In the genomic region with DNA sequence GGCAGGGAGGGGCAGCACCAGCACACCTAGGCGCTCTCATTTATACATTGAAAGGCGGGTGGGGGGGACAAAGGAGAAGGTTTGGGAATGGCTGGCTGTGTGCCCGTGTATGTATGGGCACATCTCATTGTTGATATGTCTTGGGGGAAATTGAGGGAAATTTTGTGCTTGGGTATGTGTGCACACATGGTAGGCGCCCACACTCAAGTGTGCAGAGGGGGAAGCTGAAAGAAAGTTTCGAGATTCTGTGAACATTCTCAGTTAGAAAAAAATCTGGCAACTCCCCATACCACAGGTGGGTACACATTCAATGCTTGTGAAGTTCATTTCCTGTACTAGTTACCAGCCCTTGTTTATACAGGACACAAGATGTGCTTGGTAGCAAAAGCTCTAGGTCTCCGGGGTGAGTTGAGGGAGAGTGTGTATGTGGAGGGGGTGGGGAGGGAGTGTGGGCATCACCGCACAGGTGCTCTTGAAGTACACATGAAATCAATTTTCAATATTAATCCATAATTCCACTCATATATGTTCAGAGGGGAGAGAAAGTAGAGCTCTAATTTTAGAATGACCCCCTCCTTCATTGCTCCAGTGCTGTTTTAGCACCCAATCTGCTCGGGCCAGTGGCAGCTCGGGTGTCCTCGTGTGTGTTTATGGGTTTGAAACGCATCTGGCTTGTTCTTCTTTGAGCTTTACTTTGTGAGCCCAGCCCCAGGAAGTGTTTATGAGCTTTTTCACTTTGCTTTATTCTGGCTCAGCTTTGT, we compare ENCODE assay signal across 1 cellular context.
TF ChIP-seq lines count a peak whose summit lies in the region.

No MANE protein-coding gene starts in this region.

TF ChIP-seq in GM12878, 131 proteins besides CTCF, POLR2A, EP300 and RAD21 (continued from another document):
- TF ChIP-seq, protein P1, sequence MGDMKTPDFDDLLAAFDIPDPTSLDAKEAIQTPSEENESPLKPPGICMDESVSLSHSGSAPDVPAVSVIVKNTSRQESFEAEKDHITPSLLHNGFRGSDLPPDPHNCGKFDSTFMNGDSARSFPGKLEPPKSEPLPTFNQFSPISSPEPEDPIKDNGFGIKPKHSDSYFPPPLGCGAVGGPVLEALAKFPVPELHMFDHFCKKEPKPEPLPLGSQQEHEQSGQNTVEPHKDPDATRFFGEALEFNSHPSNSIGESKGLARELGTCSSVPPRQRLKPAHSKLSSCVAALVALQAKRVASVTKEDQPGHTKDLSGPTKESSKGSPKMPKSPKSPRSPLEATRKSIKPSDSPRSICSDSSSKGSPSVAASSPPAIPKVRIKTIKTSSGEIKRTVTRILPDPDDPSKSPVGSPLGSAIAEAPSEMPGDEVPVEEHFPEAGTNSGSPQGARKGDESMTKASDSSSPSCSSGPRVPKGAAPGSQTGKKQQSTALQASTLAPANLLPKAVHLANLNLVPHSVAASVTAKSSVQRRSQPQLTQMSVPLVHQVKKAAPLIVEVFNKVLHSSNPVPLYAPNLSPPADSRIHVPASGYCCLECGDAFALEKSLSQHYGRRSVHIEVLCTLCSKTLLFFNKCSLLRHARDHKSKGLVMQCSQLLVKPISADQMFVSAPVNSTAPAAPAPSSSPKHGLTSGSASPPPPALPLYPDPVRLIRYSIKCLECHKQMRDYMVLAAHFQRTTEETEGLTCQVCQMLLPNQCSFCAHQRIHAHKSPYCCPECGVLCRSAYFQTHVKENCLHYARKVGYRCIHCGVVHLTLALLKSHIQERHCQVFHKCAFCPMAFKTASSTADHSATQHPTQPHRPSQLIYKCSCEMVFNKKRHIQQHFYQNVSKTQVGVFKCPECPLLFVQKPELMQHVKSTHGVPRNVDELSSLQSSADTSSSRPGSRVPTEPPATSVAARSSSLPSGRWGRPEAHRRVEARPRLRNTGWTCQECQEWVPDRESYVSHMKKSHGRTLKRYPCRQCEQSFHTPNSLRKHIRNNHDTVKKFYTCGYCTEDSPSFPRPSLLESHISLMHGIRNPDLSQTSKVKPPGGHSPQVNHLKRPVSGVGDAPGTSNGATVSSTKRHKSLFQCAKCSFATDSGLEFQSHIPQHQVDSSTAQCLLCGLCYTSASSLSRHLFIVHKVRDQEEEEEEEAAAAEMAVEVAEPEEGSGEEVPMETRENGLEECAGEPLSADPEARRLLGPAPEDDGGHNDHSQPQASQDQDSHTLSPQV (IDR thresholded peaks at IDR 0.05), result no peak
